29 cellular contexts compared by ENCODE assay signal in the genomic region with DNA sequence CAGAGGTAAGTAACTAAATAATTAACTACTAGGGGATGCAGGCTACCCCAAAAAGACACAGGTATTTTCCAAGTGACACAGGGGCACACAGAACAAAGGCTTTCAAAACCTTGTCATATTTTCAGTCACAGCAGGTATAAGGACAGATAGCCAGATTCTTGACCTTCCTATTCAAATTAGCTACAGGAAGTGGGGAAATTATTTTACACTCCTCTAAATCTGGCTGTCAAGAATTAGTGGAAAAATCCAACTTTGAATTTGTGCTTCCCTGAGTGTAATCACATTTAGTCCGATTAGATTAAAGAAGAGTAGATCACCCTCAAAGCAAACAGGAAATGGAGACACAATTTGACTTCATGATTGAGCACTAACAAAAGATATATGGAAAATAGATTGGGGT.
A peak's percentile ranks its signal among the peaks of the same experiment; 100 is the strongest.
DNase-seq lines count a peak whose midpoint lies in the region; FAIRE-seq and TF ChIP-seq lines count a peak whose summit lies in the region.
"Had no signal": no experiment of that assay in that cellular context is flagged by ENCODE, and none has a peak within 500 bp of the region (broad histone marks: within the 10 kb centered on the region; RNA-seq: fewer than 3 reads in every experiment).

No MANE protein-coding gene starts in this region.

- no peak overlapping the region for H3K27ac Mint-ChIP-seq in endodermal cell
- H3K27ac Mint-ChIP-seq: activated naive CD8-positive, alpha-beta T cell; B cell; dendritic cell treated with granulocyte-macrophage colony-stimulating factor and Interleukin-4, amounts not matched to agents 40 ng/mL and 50 ng/mL, for 4 days; nephron had no signal

- peak overlapping the region; percentile 30; the same call in 1 of the 2 replicates for H3K27ac ChIP-seq in ACC112 (ENCODE audit: low read depth, low read length)
- peak overlapping the region; percentile 46; the same call in 1 of the 2 replicates for H3K27ac ChIP-seq in SK-N-MC
- H3K27ac ChIP-seq in keratinocyte (ENCODE audit: control insufficient read depth, insufficient read depth, low read length), result no peak overlapping the region
- peak overlapping the region in 4 of 5 donors; percentile 22 to 77 (median 48) for H3K27ac ChIP-seq in stomach
- H3K27ac ChIP-seq in osteoblast (ENCODE audit: low read depth, low read length), result no peak overlapping the region
- no peak overlapping the region for H3K27ac ChIP-seq in hepatocyte
- H3K27ac ChIP-seq in endodermal cell (ENCODE audit: low read depth, low read length), result no peak overlapping the region
- H3K27ac ChIP-seq: A549, ascending aorta, gastroesophageal sphincter, SJCRH30 had no signal

- no peaks in the 10 kb centered on the region for H3K9me3 Mint-ChIP-seq in endodermal cell
- H3K9me3 Mint-ChIP-seq: dendritic cell treated with granulocyte-macrophage colony-stimulating factor and Interleukin-4, amounts not matched to agents 40 ng/mL and 50 ng/mL, for 4 days; nephron had no signal

- H3K9ac ChIP-seq in SK-N-MC (ENCODE audit: insufficient read length) (no peak overlapping the region), keratinocyte (ENCODE audit: control insufficient read depth, extremely low read depth, insufficient read depth, low read length) (no peak overlapping the region), endodermal cell (ENCODE audit: extremely low read depth, low read length, poor library complexity, severe bottlenecking) (no peak overlapping the region)

- no peaks in the 10 kb centered on the region for H3K36me3 Mint-ChIP-seq in endodermal cell (ENCODE audit: low read depth)
- H3K36me3 Mint-ChIP-seq: activated naive CD8-positive, alpha-beta T cell had no signal

- DNase-seq in SK-N-MC (ENCODE audit: low read depth, low spot score) (no peak), keratinocyte (ENCODE audit: low read depth, low spot score) (no peak), stomach (no peak), osteoblast (ENCODE audit: insufficient read length, low spot score, missing footprints) (no peak), hepatocyte (ENCODE audit: low spot score) (no peak), endodermal cell (no peak)
- DNase-seq in activated CD8-positive, alpha-beta memory T cell treated with anti-CD3 and anti-CD28 coated beads, Interleukin-2, amount 50 U/mL, for 48 hours, result no peak
- DNase-seq: activated CD4-positive, alpha-beta T cell treated with anti-CD3 and anti-CD28 coated beads, Interleukin-2, amount 50 U/mL, for 48 hours; activated CD8-positive, alpha-beta memory T cell treated with anti-CD3 and anti-CD28 coated beads, Interleukin-2, amount 50 U/mL, for 4 hours; hypothalamus; KG1; MM.1S; NCI-H345; SJCRH30; small intestine; stimulated activated CD4-positive, alpha-beta T cell treated with anti-CD3 and anti-CD28 coated beads, Interleukin-2, amount 100 ng/mL, for 24 hours had no signal

- no peaks in the 10 kb centered on the region for H3K9me2 ChIP-seq in hepatocyte (replicated peaks; ENCODE audit: insufficient read depth)

- no peak for TF ChIP-seq POLR2A in stomach (IDR thresholded peaks at IDR 0.05)

- TF ChIP-seq CTCF in keratinocyte (optimal IDR thresholded peaks at IDR 0.05 in 1 of 3, IDR thresholded peaks at IDR 0.05 in 1 of 3, conservative IDR thresholded peaks at IDR 0.05 in 1 of 3; ENCODE audit: extremely low read depth in 1 of 3, insufficient read depth in 2 of 3, low read length in 3 of 3), result no peak
- TF ChIP-seq CTCF in stomach (IDR thresholded peaks at IDR 0.05), result no peak
- TF ChIP-seq CTCF in osteoblast (IDR thresholded peaks at IDR 0.05; ENCODE audit: extremely low read depth, low read depth, low read length), result no peak
- TF ChIP-seq CTCF in hepatocyte (IDR thresholded peaks at IDR 0.05; ENCODE audit: poor library complexity), result no peak
- no peak for TF ChIP-seq CTCF in endodermal cell (conservative IDR thresholded peaks at IDR 0.05)

- intact Hi-C loops in stomach (cut with DNase I; ENCODE audit: low total_unique reads), result no loop called here

- TF ChIP-seq EP300 in stomach (IDR thresholded peaks at IDR 0.05), result no peak

- H3K27me3 ChIP-seq in ACC112 (ENCODE audit: insufficient read depth, low read length) (no peaks in the 10 kb centered on the region), keratinocyte (ENCODE audit: control insufficient read depth, extremely low read depth, insufficient read depth, low read length) (no peaks in the 10 kb centered on the region), stomach (no peaks in the 10 kb centered on the region), osteoblast (ENCODE audit: insufficient read depth, low read length) (no peaks in the 10 kb centered on the region), hepatocyte (no peaks in the 10 kb centered on the region), endodermal cell (ENCODE audit: control insufficient read depth, insufficient read depth, low read length, poor library complexity, severe bottlenecking) (peaks cover 4% of the 10 kb centered on the region)
- H3K27me3 ChIP-seq: ascending aorta, gastroesophageal sphincter, ovary, SJCRH30 had no signal

- FAIRE-seq in keratinocyte (lab: Jason Lieb, UNC), result no peak
- FAIRE-seq: A549, endometrium, G401.6, GM19239, HTR-8/SVneo, small intestine had no signal

- H3K9me3 ChIP-seq in SK-N-MC (ENCODE audit: low read depth, low read length) (no peaks in the 10 kb centered on the region), keratinocyte (ENCODE audit: control insufficient read depth, low read depth, low read length) (no peaks in the 10 kb centered on the region), stomach (no peaks in the 10 kb centered on the region), osteoblast (ENCODE audit: low read depth, low read length) (no peaks in the 10 kb centered on the region), hepatocyte (ENCODE audit: low read depth) (no peaks in the 10 kb centered on the region), endodermal cell (ENCODE audit: control insufficient read depth, low read length) (peaks cover 7% of the 10 kb centered on the region)
- H3K9me3 ChIP-seq: A549, ascending aorta, gastroesophageal sphincter, ovary, SJCRH30 had no signal

- H3K4me2 ChIP-seq in keratinocyte (ENCODE audit: control insufficient read depth, extremely low read depth, insufficient read depth, low read depth, low read length) (peak overlapping the region; percentile 43), osteoblast (ENCODE audit: insufficient read depth, low read length) (no peak overlapping the region), hepatocyte (no peak overlapping the region)
- H3K4me2 ChIP-seq: A549 had no signal

- no peaks in the 10 kb centered on the region for H4K20me1 ChIP-seq in keratinocyte (ENCODE audit: control insufficient read depth, extremely low read depth, insufficient read depth, low read length)
- H4K20me1 ChIP-seq in osteoblast (ENCODE audit: insufficient read depth, low read length), result no peaks in the 10 kb centered on the region
- H4K20me1 ChIP-seq in hepatocyte (ENCODE audit: insufficient read depth, poor library complexity, severe bottlenecking), result no peaks in the 10 kb centered on the region

- no peak overlapping the region for H3K4me3 Mint-ChIP-seq in endodermal cell
- H3K4me3 Mint-ChIP-seq: activated naive CD8-positive, alpha-beta T cell; B cell; dendritic cell treated with granulocyte-macrophage colony-stimulating factor and Interleukin-4, amounts not matched to agents 40 ng/mL and 50 ng/mL, for 4 days; nephron had no signal

- 20 to 50% (median 40%) methylated on average over 1 of the region's 1 CpG for WGBS in stomach, 5 donors
- 81% methylated on average over 1 of the region's 1 CpG for WGBS in hepatocyte (ENCODE audit: low lambda C conversion rate, missing lambda C conversion rate)
- WGBS in endodermal cell (ENCODE audit: insufficient coverage in 1 of 2, insufficient read length in 1 of 2), 2 experiments, result 95 to 100% methylated on average over 1 of the region's 1 CpG

- peak overlapping the region; percentile 64 for H2AFZ ChIP-seq in ACC112 (ENCODE audit: low read length, unreplicated experiment)
- no peak overlapping the region for H2AFZ ChIP-seq in keratinocyte (ENCODE audit: control insufficient read depth, low read length)
- H2AFZ ChIP-seq in osteoblast (ENCODE audit: low read length), result no peak overlapping the region
- H2AFZ ChIP-seq in hepatocyte, result no peak overlapping the region

- H3K4me3 ChIP-seq in ACC112 (ENCODE audit: low read depth, low read length) (no peak overlapping the region), SK-N-MC (peak overlapping the region; percentile 59; the same call in 1 of the 2 replicates), keratinocyte (ENCODE audit: control insufficient read depth in 2 of 3, extremely low read depth in 1 of 3, insufficient read depth in 2 of 3, low read depth in 1 of 3, low read length in 3 of 3) (no peak overlapping the region), stomach (peak overlapping the region in 1 of 4 donors; percentile 1), osteoblast (ENCODE audit: insufficient read depth, low read length) (no peak overlapping the region), hepatocyte (no peak overlapping the region), endodermal cell (ENCODE audit: low read length) (no peak overlapping the region)
- H3K4me3 ChIP-seq: A549, ascending aorta, gastroesophageal sphincter, ovary, SJCRH30 had no signal

- H3K79me2 ChIP-seq in ACC112 (ENCODE audit: control insufficient read depth, insufficient read depth, low read length, unreplicated experiment) (no peaks in the 10 kb centered on the region), keratinocyte (ENCODE audit: control insufficient read depth, insufficient read depth, low read length) (no peaks in the 10 kb centered on the region), osteoblast (ENCODE audit: insufficient read depth, low read length) (no peaks in the 10 kb centered on the region), hepatocyte (no peaks in the 10 kb centered on the region)

- H3K36me3 ChIP-seq in ACC112 (ENCODE audit: insufficient read depth, low read length) (no peaks in the 10 kb centered on the region), SK-N-MC (ENCODE audit: insufficient read depth, low read length) (no peaks in the 10 kb centered on the region), keratinocyte (ENCODE audit: control insufficient read depth in 2 of 2, extremely low read depth in 1 of 2, insufficient read depth in 2 of 2, low read length in 2 of 2) (no peaks in the 10 kb centered on the region), stomach (no peaks in the 10 kb centered on the region), osteoblast (ENCODE audit: insufficient read depth, low read length) (no peaks in the 10 kb centered on the region), hepatocyte (replicated peaks; ENCODE audit: insufficient read depth, low read depth) (no peaks in the 10 kb centered on the region), endodermal cell (ENCODE audit: control insufficient read depth, insufficient read depth, low read length) (no peaks in the 10 kb centered on the region)
- H3K36me3 ChIP-seq: ascending aorta, gastroesophageal sphincter, ovary, SJCRH30 had no signal

- peaks cover 35% of the 10 kb centered on the region for H3K27me3 Mint-ChIP-seq in endodermal cell (ENCODE audit: insufficient read depth)
- H3K27me3 Mint-ChIP-seq: activated naive CD8-positive, alpha-beta T cell; dendritic cell treated with granulocyte-macrophage colony-stimulating factor and Interleukin-4, amounts not matched to agents 40 ng/mL and 50 ng/mL, for 4 days had no signal

- H3K4me1 Mint-ChIP-seq in endodermal cell, result peaks cover 37% of the 10 kb centered on the region
- H3K4me1 Mint-ChIP-seq: B cell, nephron had no signal

- dilution Hi-C loops in keratinocyte (cut with MboI; ENCODE audit: extremely low pct_ligation_motif_present, low sequenced_read_pairs), result no loop called here

- H3K9me1 ChIP-seq in keratinocyte (ENCODE audit: control insufficient read depth, extremely low read depth, insufficient read depth, low read length), result no peaks in the 10 kb centered on the region

- H3K4me1 ChIP-seq in ACC112 (ENCODE audit: control insufficient read depth, insufficient read depth, low read length, unreplicated experiment), result peaks cover 28% of the 10 kb centered on the region
- H3K4me1 ChIP-seq in keratinocyte (ENCODE audit: control insufficient read depth, extremely low read depth, insufficient read depth, low read length), result peaks cover 28% of the 10 kb centered on the region
- peaks cover 6 to 38% (median 21%) of the 10 kb centered on the region in 4 donors for H3K4me1 ChIP-seq in stomach
- peaks cover 7% of the 10 kb centered on the region for H3K4me1 ChIP-seq in osteoblast (ENCODE audit: insufficient read depth, low read length)
- H3K4me1 ChIP-seq in hepatocyte (ENCODE audit: insufficient read depth), result peaks cover 8% of the 10 kb centered on the region
- peaks cover 16% of the 10 kb centered on the region for H3K4me1 ChIP-seq in endodermal cell (ENCODE audit: control insufficient read depth, insufficient read depth, low read length)
- H3K4me1 ChIP-seq: A549, ascending aorta, SJCRH30 had no signal

Comparison
In these comparisons a context has a peak if more than half of its experiments do, and no peak if none do; other contexts are left out.
1. H3K27ac ChIP-seq: peak in ACC112 (single experiment), SK-N-MC (single experiment) and stomach (4 of 5); none in keratinocyte (single experiment), osteoblast (single experiment), hepatocyte (single experiment) and endodermal cell (single experiment).